ENCODE assay signal across 23 cellular contexts in genomic region chr5:169088032-169088726, GRCh38.
A peak's percentile ranks its signal among the peaks of the same experiment; 100 is the strongest.
DNase-seq lines count a peak whose midpoint lies in the region; ATAC-seq, FAIRE-seq and TF ChIP-seq lines count a peak whose summit lies in the region.
"Had no signal": no experiment of that assay in that cellular context is flagged by ENCODE, and none has a peak within 500 bp of the region (broad histone marks: within the 10 kb centered on the region; RNA-seq: fewer than 3 reads in every experiment).

No MANE protein-coding gene starts in this region.

- TF ChIP-seq RAD21 in H1 (IDR thresholded peaks at IDR 0.05 in 1 of 2, conservative IDR thresholded peaks at IDR 0.05 in 1 of 2; ENCODE audit: low read depth in 2 of 2, low read length in 2 of 2), result no peak

- H3K9ac ChIP-seq in HUES64 (ENCODE audit: low read depth, low read length) (no peak overlapping the region), H1 (replicated peaks in 1 of 4; ENCODE audit: extremely low read depth in 1 of 4, low read depth in 3 of 4, low read length in 3 of 4) (peak overlapping the region in 1 of 4 experiments; percentile 11; a peak in 1 of 7 replicates)

- WGBS in HUES64, result 65% methylated on average over 11 of the region's 11 CpGs
- 66% methylated on average over 11 of the region's 11 CpGs; no CpG with 5 or more reads in 1 of the 2 experiments for WGBS in H1 (ENCODE audit: extremely low coverage in 1 of 2, insufficient coverage in 1 of 2, insufficient read length in 1 of 2, insufficient replicate concordance in 2 of 2, low coverage in 1 of 2, low lambda C conversion rate in 2 of 2, missing lambda C conversion rate in 1 of 2), 2 experiments

- no peak overlapping the region for H3K4me3 ChIP-seq in HUES64 (ENCODE audit: low read length)
- H3K4me3 ChIP-seq in H1 (ENCODE audit: extremely low read depth in 1 of 4, insufficient read depth in 2 of 4, low read depth in 3 of 4, low read length in 4 of 4), result peak overlapping the region in 3 of 4 experiments; percentile 10 to 17 (median 11); a peak in 2 of 8 replicates
- H3K4me3 ChIP-seq: MG63 had no signal

- in situ Hi-C loops in G401 (cut with HindIII; ENCODE audit: low sequenced_read_pairs), result no loop called here

- H3K36me3 Mint-ChIP-seq in nephron progenitor cell (ENCODE audit: low read depth), result peaks cover 24% of the 10 kb centered on the region

- POLR2A ChIA-PET in H1 (lab: Charles Lee; ENCODE audit: partially characterized antibody), result no interaction called here

- peak overlapping the region; percentile 83 for H3K27ac Mint-ChIP-seq in nephron progenitor cell

- no peak overlapping the region for H2BK120ac ChIP-seq in H1 (replicated peaks; ENCODE audit: low read depth, low read length)

- DNase-seq in G401 (ENCODE audit: low spot score) (peak; percentile 61), H1 (ENCODE audit: low read depth in 1 of 2, low spot score in 2 of 2) (no peak), nephron progenitor cell (no peak), DMS114 treated with DMSO at 0.1 percent for 48 hours (lab: John Stamatoyannopoulos, UW; ENCODE audit: unreplicated experiment) (no peak), retina (no peak)
- DNase-seq: Calu3; DMS153; IMR-90; KG1; MG63; NCI-H1105 treated with DMSO at 0.1 percent for 48 hours; NCI-H1694; NCI-H2029 treated with DMSO at 0.1 percent for 48 hours; NCI-H446 treated with DMSO at 0.1 percent for 48 hours; NCI-H526; NCI-H82; NK-92 treated with Interleukin-12 subunit alpha and Interleukin-12 subunit beta, amount 100 ng/mL, for 24 hours; PC-3; Right ventricle myocardium superior had no signal

- H3K18ac ChIP-seq in H1 (ENCODE audit: extremely low read depth, low read length), result no peak overlapping the region

- H2BK20ac ChIP-seq in H1 (ENCODE audit: low read length), result no peak overlapping the region

- H3K9me3 Mint-ChIP-seq in nephron progenitor cell, result peaks cover 21% of the 10 kb centered on the region

- H3K4me3 Mint-ChIP-seq in nephron progenitor cell, result no peak overlapping the region

- H3K27ac ChIP-seq in HUES64 (ENCODE audit: low read depth, low read length), result peak overlapping the region; percentile 33; the same call in 1 of the 2 replicates
- peak overlapping the region; percentile 62 for H3K27ac ChIP-seq in H1 (ENCODE audit: low read depth, low read length)
- H3K27ac ChIP-seq: 22Rv1 had no signal

- H3K4me1 ChIP-seq in HUES64 (ENCODE audit: insufficient read depth, low read length) (peaks cover 50% of the 10 kb centered on the region), H1 (replicated peaks in 1 of 4; ENCODE audit: control insufficient read depth in 3 of 4, insufficient read depth in 4 of 4, low read length in 3 of 4) (peaks cover 13 to 33% (median 27%) of the 10 kb centered on the region in 4 experiments)

- H2BK12ac ChIP-seq in H1 (ENCODE audit: low read depth, low read length), result peak overlapping the region; percentile 71; the same call in 1 of the 2 replicates

- H4K5ac ChIP-seq in H1 (ENCODE audit: insufficient read length, low read depth, low read length), result no peak overlapping the region

- peak overlapping the region; percentile 42 to 60 for H3K4me2 ChIP-seq in H1 (ENCODE audit: insufficient read depth in 1 of 2, low read depth in 2 of 2, low read length in 2 of 2)

- H3K79me1 ChIP-seq in H1 (ENCODE audit: low read depth, low read length), result no peaks in the 10 kb centered on the region

- H3K4ac ChIP-seq in H1 (replicated peaks; ENCODE audit: insufficient read length, low read depth, low read length), result no peak overlapping the region

- no peaks in the 10 kb centered on the region for H3K79me2 ChIP-seq in H1 (ENCODE audit: control insufficient read depth in 1 of 2, insufficient read depth in 2 of 2, low read length in 2 of 2)

- TF ChIP-seq EP300 in H1 (IDR thresholded peaks at IDR 0.05; ENCODE audit: borderline replicate concordance in 1 of 2, low read depth in 2 of 2, low read length in 2 of 2), result no peak

- no peaks in the 10 kb centered on the region for H3K23me2 ChIP-seq in H1 (ENCODE audit: low read depth, low read length)

- H2BK5ac ChIP-seq in H1 (ENCODE audit: low read depth, low read length), result no peak overlapping the region

- H2BK15ac ChIP-seq in H1 (ENCODE audit: low read length), result peak overlapping the region; percentile 48; the same call in 1 of the 2 replicates

- H3K14ac ChIP-seq in H1 (ENCODE audit: insufficient read length), result no peak overlapping the region

- no peak for ATAC-seq in HG02852 (IDR thresholded peaks at IDR 0.05; ENCODE audit: unreplicated experiment)
- ATAC-seq: PC-3 had no signal

- H3K27me3 ChIP-seq in HUES64 (ENCODE audit: insufficient read depth, low read length), result no peaks in the 10 kb centered on the region
- no peaks in the 10 kb centered on the region; a peak in 2 of 7 replicates for H3K27me3 ChIP-seq in H1 (replicated peaks in 1 of 4; ENCODE audit: control insufficient read depth in 3 of 4, extremely low read depth in 1 of 4, insufficient read depth in 3 of 4, low read length in 3 of 4)
- H3K27me3 ChIP-seq: MG63 had no signal

- peak overlapping the region; percentile 86; the same call in 1 of the 2 replicates for H2AFZ ChIP-seq in H1 (ENCODE audit: low read length)

- FAIRE-seq in H1 (lab: Jason Lieb, UNC), result peak; percentile 71
- FAIRE-seq: G401.6 had no signal

- no peaks in the 10 kb centered on the region for H4K20me1 ChIP-seq in H1 (replicated peaks in 1 of 2; ENCODE audit: control insufficient read depth in 1 of 2, insufficient read depth in 2 of 2, low read length in 2 of 2)

- no peak overlapping the region for H4K91ac ChIP-seq in H1 (replicated peaks; ENCODE audit: insufficient read length, low read length)

- H3K9me3 ChIP-seq in HUES64 (ENCODE audit: insufficient read depth, low read depth, low read length) (peaks cover 6% of the 10 kb centered on the region), H1 (ENCODE audit: insufficient read depth in 2 of 2, low read depth in 1 of 2, low read length in 1 of 2) (no peaks in the 10 kb centered on the region)

- no peak for TF ChIP-seq POLR2A in H1 (IDR thresholded peaks at IDR 0.05; ENCODE audit: control extremely low read depth in 1 of 2, low read depth in 2 of 2, low read length in 2 of 2)

- peaks cover 67% of the 10 kb centered on the region for H3K4me1 Mint-ChIP-seq in nephron progenitor cell

- peaks cover 4% of the 10 kb centered on the region for H3K27me3 Mint-ChIP-seq in nephron progenitor cell (ENCODE audit: low read depth, poor library complexity)

- H3K23ac ChIP-seq in H1 (ENCODE audit: insufficient read length), result no peak overlapping the region

- TF ChIP-seq CTCF in H1 (IDR thresholded peaks at IDR 0.05; ENCODE audit: control extremely low read depth in 1 of 3, insufficient read depth in 1 of 3, low read depth in 1 of 3, low read length in 3 of 3), result peak in 2 of 3 experiments; percentile 27 to 35; a peak in 2 of 4 replicates
- TF ChIP-seq CTCF in nephron progenitor cell (IDR thresholded peaks at IDR 0.05), result no peak

- no peak overlapping the region for H4K8ac ChIP-seq in H1 (ENCODE audit: extremely low read depth, insufficient read depth, low read length)

- CTCF ChIA-PET in H1 (lab: Charles Lee; ENCODE audit: partially characterized antibody), result interaction anchor here (0.6 to 3.3 kb wide), 11 partner anchors 11 to 665 kb away, joined by 3 to 19 read pairs (median 3); no protein-coding TSS in a partner anchor

- no peak overlapping the region; the same call in 1 of the 2 replicates for H2AK5ac ChIP-seq in H1 (ENCODE audit: low read depth, low read length)

- H3K56ac ChIP-seq in H1 (replicated peaks; ENCODE audit: insufficient read length, low read depth, low read length), result no peak overlapping the region

- H3K36me3 ChIP-seq in HUES64 (ENCODE audit: insufficient read depth, low read length) (no peaks in the 10 kb centered on the region), H1 (ENCODE audit: control insufficient read depth in 2 of 4, insufficient read depth in 4 of 4, low read length in 3 of 4) (no peaks in the 10 kb centered on the region; a peak in 1 of 8 replicates)
- H3K36me3 ChIP-seq: MG63 had no signal

TF ChIP-seq in H1, 55 proteins besides CTCF, POLR2A, EP300 and RAD21:
- TF ChIP-seq EGR1 (IDR thresholded peaks at IDR 0.05; ENCODE audit: borderline replicate concordance, low read depth, low read length) (no peak), HDAC6 (IDR thresholded peaks at IDR 0.05; ENCODE audit: low read depth, low read length) (no peak), CREB1 (IDR thresholded peaks at IDR 0.05) (no peak), SP2 (IDR thresholded peaks at IDR 0.05; ENCODE audit: low read length) (no peak), FOSL1 (IDR thresholded peaks at IDR 0.05; ENCODE audit: insufficient read depth, low read depth, low read length) (no peak), TCF12 (IDR thresholded peaks at IDR 0.05; ENCODE audit: low read depth, low read length) (no peak), BRCA1 (IDR thresholded peaks at IDR 0.05; ENCODE audit: low read depth, low read length) (no peak), POU5F1 (IDR thresholded peaks at IDR 0.05; ENCODE audit: low read depth, low read length) (no peak)
